ENCODE assay signal across 28 cellular contexts in genomic region chrX:67384403-67384802, GRCh38.
"Had no signal": no experiment of that assay in that cellular context is flagged by ENCODE, and none has a peak within 500 bp of the region (broad histone marks: within the 10 kb centered on the region; RNA-seq: fewer than 3 reads in every experiment).

No MANE protein-coding gene starts in this region.

- H3K4me3 ChIP-seq: left lung, lower lobe of right lung, pancreas, prostate gland, skin epidermis, tibial nerve, vagina had no signal

- DNase-seq: hippocampal formation; kidney; left colon; left lung; lower lobe of right lung; mammary epithelial cell; mesenchymal stem cell; naive B cell; natural killer cell; nephron progenitor cell; pancreas; posterior cingulate gyrus; retina; right cardiac atrium; stimulated activated CD4-positive, alpha-beta T cell treated with anti-CD3 and anti-CD28 coated beads, Interleukin-12 subunit alpha, Interleukin-12 subunit beta, amount 100 ng/mL, for 4 hours; stimulated activated CD4-positive, alpha-beta T cell treated with anti-CD3 and anti-CD28 coated beads, Interleukin-15, amount 100 ng/mL, for 24 hours; stimulated activated CD4-positive, alpha-beta T cell treated with anti-CD3 and anti-CD28 coated beads, Interleukin-2, amount 100 ng/mL, for 24 hours; stimulated activated CD4-positive, alpha-beta T cell treated with anti-CD3 and anti-CD28 coated beads, Interleukin-4, amount 100 ng/mL, for 1 hour; stimulated activated naive CD4-positive, alpha-beta T cell treated with Interleukin-2 at 50 U/mL for 16 hours; stimulated activated naive CD8-positive, alpha-beta T cell treated with anti-CD3 and anti-CD28 coated beads, Interleukin-15, amount 100 ng/mL, for 72 hours; substantia nigra had no signal

- H3K9me3 Mint-ChIP-seq: type B pancreatic cell had no signal

- H3K9me3 ChIP-seq: lower lobe of right lung, pancreas, prostate gland, tibial nerve, vagina had no signal

- H3K4me1 ChIP-seq: left lung, lower lobe of right lung, pancreas, prostate gland, tibial nerve, vagina had no signal

- H3K27ac ChIP-seq: left lung, lower lobe of right lung, pancreas, prostate gland, skin epidermis, tibial nerve, vagina had no signal

- ATAC-seq: left colon; left lung; lower lobe of right lung; natural killer cell; pancreas; right cardiac atrium; sciatic nerve; stimulated activated naive CD8-positive, alpha-beta T cell treated with anti-CD3 and anti-CD28 coated beads, Interleukin-15, amount 100 ng/mL, for 72 hours had no signal

- H3K4me3 Mint-ChIP-seq: mesothelial cell of epicardium; naive B cell; natural killer cell; nephron progenitor cell; stimulated activated naive CD8-positive, alpha-beta T cell treated with anti-CD3 and anti-CD28 coated beads, Interleukin-15, amount 100 ng/mL, for 72 hours; type B pancreatic cell had no signal

- H3K27ac Mint-ChIP-seq: mesothelial cell of epicardium; naive B cell; natural killer cell; nephron progenitor cell; stimulated activated naive CD8-positive, alpha-beta T cell treated with anti-CD3 and anti-CD28 coated beads, Interleukin-15, amount 100 ng/mL, for 72 hours; type B pancreatic cell had no signal

- H3K36me3 Mint-ChIP-seq: mesothelial cell of epicardium, naive B cell, natural killer cell, type B pancreatic cell had no signal

- H3K27me3 ChIP-seq: left lung, pancreas, tibial nerve, vagina had no signal

- H3K36me3 ChIP-seq: left lung, lower lobe of right lung, pancreas, prostate gland, tibial nerve, vagina had no signal

- H3K27me3 Mint-ChIP-seq: naive B cell; stimulated activated naive CD8-positive, alpha-beta T cell treated with anti-CD3 and anti-CD28 coated beads, Interleukin-15, amount 100 ng/mL, for 72 hours; type B pancreatic cell had no signal

- H3K4me1 Mint-ChIP-seq: mesothelial cell of epicardium; naive B cell; natural killer cell; nephron progenitor cell; stimulated activated naive CD8-positive, alpha-beta T cell treated with anti-CD3 and anti-CD28 coated beads, Interleukin-15, amount 100 ng/mL, for 72 hours had no signal
